Comparison of ENCODE assay signal across 10 cellular contexts in the genomic region with DNA sequence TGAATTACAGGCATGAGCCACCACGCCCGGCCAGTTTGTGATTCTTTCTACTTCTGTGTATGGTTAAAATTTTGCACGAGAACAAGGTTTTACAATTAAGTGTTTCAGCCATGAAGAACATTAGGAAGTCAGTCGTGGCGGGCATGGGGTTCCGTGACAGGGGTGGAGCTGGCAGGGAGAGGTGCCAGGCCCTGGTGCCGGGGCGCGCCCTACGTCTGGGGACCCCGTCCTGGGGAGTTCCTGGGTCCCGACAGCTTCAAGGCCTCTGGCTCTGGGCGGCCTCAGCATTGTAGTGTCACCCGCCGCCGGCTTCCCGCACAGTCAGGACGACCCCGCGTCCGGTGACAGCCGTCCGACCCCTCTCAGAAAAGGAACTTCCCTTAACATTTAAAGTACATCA. TPM values are rescaled to one million over a fixed set of nuclear protein-coding genes. Genes with fewer than 3 reads are reported as not detected.
DNase-seq lines count a peak whose midpoint lies in the region; ATAC-seq and TF ChIP-seq lines count a peak whose summit lies in the region.
"Had no signal": no experiment of that assay in that cellular context is flagged by ENCODE, and none has a peak within 500 bp of the region (broad histone marks: within the 10 kb centered on the region; RNA-seq: fewer than 3 reads in every experiment).

No MANE protein-coding gene starts in this region.

- TF ChIP-seq POLR2A in spleen (IDR thresholded peaks at IDR 0.05) = no peak
- no peak for TF ChIP-seq POLR2A in ovary (IDR thresholded peaks at IDR 0.05)

- no peak for TF ChIP-seq EP300 in ovary (IDR thresholded peaks at IDR 0.05)

- POLR2A ChIA-PET in activated CD8-positive, alpha-beta T cell treated with anti-CD3 and anti-CD28 coated beads, Interleukin-2, amount 10 ng/mL, durations not matched to agents 7 days and 5 days (lab: Charles Lee) = interaction anchor here (1.4 kb wide), 1 partner anchor 22 kb away, joined by 4 read pairs; no protein-coding TSS in a partner anchor

- peak overlapping the region; percentile 35 for H3K4me3 Mint-ChIP-seq in activated CD8-positive, alpha-beta T cell treated with anti-CD3 and anti-CD28 coated beads, Interleukin-2, amount 10 ng/mL, durations not matched to agents 7 days and 5 days

- intact Hi-C loops in spleen (cut with DNase I; ENCODE audit: low total_unique reads) = no loop called here
- intact Hi-C loops in ovary (cut with DNase I) = no loop called here

- 70 to 76% (median 72%) methylated on average over 23 of the region's 23 CpGs for WGBS in spleen, 5 donors
- 63 to 69% (median 63%) methylated on average over 21 to 23 of the region's 23 CpGs for WGBS in ovary, 3 donors

- H3K27me3 ChIP-seq in spleen (replicated peaks in 1 of 7) (peaks cover 0 to 37% (median 11%) of the 10 kb centered on the region in 7 donors), ovary (no peaks in the 10 kb centered on the region)
- H3K27me3 ChIP-seq: cardiac muscle cell had no signal

- ATAC-seq in activated CD8-positive, alpha-beta T cell treated with anti-CD3 and anti-CD28 coated beads, Interleukin-2, amount 10 ng/mL, durations not matched to agents 7 days and 5 days = no peak
- ATAC-seq in GM19395 (IDR thresholded peaks at IDR 0.05; ENCODE audit: unreplicated experiment) = no peak

- H3K36me3 ChIP-seq in spleen = no peaks in the 10 kb centered on the region
- no peaks in the 10 kb centered on the region for H3K36me3 ChIP-seq in ovary
- H3K36me3 ChIP-seq: cardiac muscle cell had no signal

- H3K27ac Mint-ChIP-seq in activated CD8-positive, alpha-beta T cell treated with anti-CD3 and anti-CD28 coated beads, Interleukin-2, amount 10 ng/mL, durations not matched to agents 7 days and 5 days = no peak overlapping the region

- H3K27me3 Mint-ChIP-seq in activated CD8-positive, alpha-beta T cell treated with anti-CD3 and anti-CD28 coated beads, Interleukin-2, amount 10 ng/mL, durations not matched to agents 7 days and 5 days (ENCODE audit: low read depth) = peaks cover 2% of the 10 kb centered on the region

- no peak for TF ChIP-seq CTCF in spleen (IDR thresholded peaks at IDR 0.05 in 8 of 11, conservative IDR thresholded peaks at IDR 0.05 in 3 of 11)
- no peak for TF ChIP-seq CTCF in ovary (IDR thresholded peaks at IDR 0.05)

- peaks cover 0 to 31% (median 7%) of the 10 kb centered on the region in 6 donors for H3K4me1 ChIP-seq in spleen
- peaks cover 4% of the 10 kb centered on the region for H3K4me1 ChIP-seq in ovary (ENCODE audit: insufficient read depth)

- CTCF ChIA-PET in activated CD8-positive, alpha-beta T cell treated with anti-CD3 and anti-CD28 coated beads, Interleukin-2, amount 10 ng/mL, durations not matched to agents 7 days and 5 days (lab: Charles Lee) = interaction anchor here (0.7 to 3.1 kb wide), 20 partner anchors 10 to 138 kb away, joined by 3 to 19 read pairs (median 4); a partner anchor contains a TSS

- H3K4me1 Mint-ChIP-seq in activated CD8-positive, alpha-beta T cell treated with anti-CD3 and anti-CD28 coated beads, Interleukin-2, amount 10 ng/mL, durations not matched to agents 7 days and 5 days (ENCODE audit: low read depth) = peaks cover 31% of the 10 kb centered on the region

- H3K4me3 ChIP-seq in iPS-18c (ENCODE audit: insufficient read depth, low read depth, low read length) = peak overlapping the region; percentile 34; the same call in 1 of the 2 replicates
- peak overlapping the region in 2 of 8 donors; percentile 47 to 77 for H3K4me3 ChIP-seq in spleen
- no peak overlapping the region for H3K4me3 ChIP-seq in ovary
- H3K4me3 ChIP-seq: PC-9 had no signal

- H3K9me3 ChIP-seq in iPS-18c (ENCODE audit: control insufficient read depth, insufficient read depth, low read length) (no peaks in the 10 kb centered on the region), spleen (no peaks in the 10 kb centered on the region), ovary (no peaks in the 10 kb centered on the region)

- H3K36me3 Mint-ChIP-seq in activated CD8-positive, alpha-beta T cell treated with anti-CD3 and anti-CD28 coated beads, Interleukin-2, amount 10 ng/mL, durations not matched to agents 7 days and 5 days (ENCODE audit: low read depth) = peaks cover 9% of the 10 kb centered on the region

- DNase-seq in activated gamma-delta T cell (lab: John Stamatoyannopoulos, UW) (peak; percentile 11), activated gamma-delta T cell treated with Interleukin-2 at 50 U/mL for 16 hours (no peak), spleen (peak; percentile 79), ovary (no peak), occipital lobe (lab: John Stamatoyannopoulos, UW) (no peak)
- no peak for DNase-seq in activated CD8-positive, alpha-beta T cell treated with anti-CD3 and anti-CD28 coated beads, Interleukin-2, amount 10 ng/mL, durations not matched to agents 7 days and 5 days

- peaks cover 12% of the 10 kb centered on the region for H3K9me3 Mint-ChIP-seq in activated CD8-positive, alpha-beta T cell treated with anti-CD3 and anti-CD28 coated beads, Interleukin-2, amount 10 ng/mL, durations not matched to agents 7 days and 5 days (ENCODE audit: insufficient read depth)

- H3K27ac ChIP-seq in spleen = no peak overlapping the region
- no peak overlapping the region for H3K27ac ChIP-seq in ovary
- H3K27ac ChIP-seq: cardiac muscle cell, PC-9 had no signal

RNA-seq across cellular contexts. Expression of a gene that starts 23.0 kb away (rescaled TPM):
- total RNA-seq in activated CD8-positive, alpha-beta T cell treated with anti-CD3 and anti-CD28 coated beads, Interleukin-2, amount 10 ng/mL, durations not matched to agents 7 days and 5 days = 100 to 1,000 TPM; 356 to 368 TPM
- total RNA-seq in spleen (10 to 100 TPM in 4 of 7 donors, 1 to 10 TPM in 3; 6.2 to 21.6 (median 13.4) TPM), ovary (1 to 10 TPM in 2 of 7 donors, under 1 TPM in 4, not detected in 1; 0.10 to 3.6 (median 0.71) TPM), occipital lobe (1.7 TPM)
- polyA plus RNA-seq in spleen (1 to 10 TPM in 2 of 3 donors, under 1 TPM in 1; 0.61 to 3.6 (median 1.7) TPM), ovary (1 to 10 TPM in 1 of 2 donors, under 1 TPM in 1; 0.23 to 2.8 TPM)

Comparison
In these comparisons a context has a peak if more than half of its experiments do, and no peak if none do; other contexts are left out.
1. DNase-seq: peak in activated gamma-delta T cell (single experiment) and spleen (single experiment); none in activated gamma-delta T cell treated with Interleukin-2 at 50 U/mL for 16 hours (single experiment), activated CD8-positive, alpha-beta T cell treated with anti-CD3 and anti-CD28 coated beads, Interleukin-2, amount 10 ng/mL, durations not matched to agents 7 days and 5 days (single experiment), ovary (0 of 5) and occipital lobe (single experiment).
2. RNA of a gene that starts 23.0 kb away (total RNA-seq): 356 to 368 TPM in activated CD8-positive, alpha-beta T cell treated with anti-CD3 and anti-CD28 coated beads, Interleukin-2, amount 10 ng/mL, durations not matched to agents 7 days and 5 days; 6.2 to 21.6 TPM in spleen, 1.7 TPM in occipital lobe (single experiment) and 0.10 to 3.6 TPM in ovary; every median in the first group is over 10 times any median in the second.